18 cellular contexts compared by ENCODE assay signal in genomic region chr14:56273949-56274348, GRCh38.
DNase-seq lines count a peak whose midpoint lies in the region; ATAC-seq, FAIRE-seq and TF ChIP-seq lines count a peak whose summit lies in the region.
"Had no signal": no experiment of that assay in that cellular context is flagged by ENCODE, and none has a peak within 500 bp of the region (broad histone marks: within the 10 kb centered on the region; RNA-seq: fewer than 3 reads in every experiment).

No MANE protein-coding gene starts in this region.

- no peak overlapping the region for H3K27ac Mint-ChIP-seq in activated naive CD4-positive, alpha-beta T cell treated with anti-CD3 and anti-CD28 coated beads, Interleukin-2, amount 10 ng/mL, durations not matched to agents 7 days and 5 days
- H3K27ac Mint-ChIP-seq: CD4-positive, alpha-beta memory T cell; IgD-negative memory B cell had no signal

- CTCF ChIA-PET in activated naive CD4-positive, alpha-beta T cell treated with anti-CD3 and anti-CD28 coated beads, Interleukin-2, amount 10 ng/mL, durations not matched to agents 7 days and 5 days (lab: Charles Lee): no interaction called here

- H3K9me3 Mint-ChIP-seq in activated naive CD4-positive, alpha-beta T cell treated with anti-CD3 and anti-CD28 coated beads, Interleukin-2, amount 10 ng/mL, durations not matched to agents 7 days and 5 days: no peaks in the 10 kb centered on the region
- H3K9me3 Mint-ChIP-seq: CD4-positive, alpha-beta memory T cell; IgD-negative memory B cell had no signal

- no peaks in the 10 kb centered on the region for H3K4me1 Mint-ChIP-seq in activated naive CD4-positive, alpha-beta T cell treated with anti-CD3 and anti-CD28 coated beads, Interleukin-2, amount 10 ng/mL, durations not matched to agents 7 days and 5 days
- H3K4me1 Mint-ChIP-seq: CD4-positive, alpha-beta memory T cell; IgD-negative memory B cell had no signal

- no peaks in the 10 kb centered on the region for H3K9me3 ChIP-seq in right cardiac atrium (ENCODE audit: control insufficient read depth, low read length)

- H3K27ac ChIP-seq in right cardiac atrium (ENCODE audit: low read length): no peak overlapping the region

- H3K4me1 ChIP-seq in right cardiac atrium (ENCODE audit: control insufficient read depth, insufficient read depth, low read length): no peaks in the 10 kb centered on the region

- H3K4me3 Mint-ChIP-seq in activated naive CD4-positive, alpha-beta T cell treated with anti-CD3 and anti-CD28 coated beads, Interleukin-2, amount 10 ng/mL, durations not matched to agents 7 days and 5 days: no peak overlapping the region
- H3K4me3 Mint-ChIP-seq: CD4-positive, alpha-beta memory T cell; IgD-negative memory B cell had no signal

- no peaks in the 10 kb centered on the region for H3K36me3 Mint-ChIP-seq in activated naive CD4-positive, alpha-beta T cell treated with anti-CD3 and anti-CD28 coated beads, Interleukin-2, amount 10 ng/mL, durations not matched to agents 7 days and 5 days

- no peak for TF ChIP-seq CTCF in cardiac fibroblast (IDR thresholded peaks at IDR 0.05; ENCODE audit: low read depth, low read length)

- intact Hi-C loops in Right ventricle myocardium superior (cut with DNase I): no loop called here
- intact Hi-C loops in cardiac septum (cut with DNase I): no loop called here
- intact Hi-C loops in right cardiac atrium (cut with DNase I): no loop called here

- no peaks in the 10 kb centered on the region for H3K27me3 Mint-ChIP-seq in activated naive CD4-positive, alpha-beta T cell treated with anti-CD3 and anti-CD28 coated beads, Interleukin-2, amount 10 ng/mL, durations not matched to agents 7 days and 5 days
- H3K27me3 Mint-ChIP-seq: CD4-positive, alpha-beta memory T cell; IgD-negative memory B cell had no signal

- DNase-seq in Right ventricle myocardium superior: no peak
- no peak for DNase-seq in cardiac septum (ENCODE audit: low spot score)
- peak; percentile 14 to 65 for DNase-seq in cardiac fibroblast (ENCODE audit: low read depth in 2 of 2)
- no peak for DNase-seq in right cardiac atrium
- no peak for DNase-seq in urothelium cell line (ENCODE audit: low spot score)
- DNase-seq in activated naive CD4-positive, alpha-beta T cell treated with anti-CD3 and anti-CD28 coated beads, Interleukin-2, amount 10 ng/mL, durations not matched to agents 7 days and 5 days: no peak
- DNase-seq: CD4-positive, alpha-beta memory T cell; DND-41; GF-D8; H7; NCI-H1436; NCI-H2029 treated with DMSO at 0.1 percent for 48 hours; NCI-H526; NK-92 treated with Interleukin-12 subunit alpha and Interleukin-12 subunit beta, amount 100 ng/mL, for 24 hours; OCI-M1 had no signal

- H3K4me3 ChIP-seq in cardiac fibroblast (replicated peaks in 1 of 2; ENCODE audit: low read depth in 2 of 2, low read length in 2 of 2) (no peak overlapping the region), right cardiac atrium (ENCODE audit: low read length) (no peak overlapping the region)

- ATAC-seq in Right ventricle myocardium superior (ENCODE audit: poor library complexity): peak; percentile 41
- ATAC-seq in right cardiac atrium: peak; percentile 61 to 63
- ATAC-seq in GM21381 (IDR thresholded peaks at IDR 0.05; ENCODE audit: unreplicated experiment): no peak
- ATAC-seq in HG02588 (IDR thresholded peaks at IDR 0.05; ENCODE audit: unreplicated experiment): no peak

- H3K27me3 ChIP-seq in right cardiac atrium (ENCODE audit: control insufficient read depth, insufficient read depth): no peaks in the 10 kb centered on the region

- FAIRE-seq in urothelium cell line (lab: Jason Lieb, UNC): peak; percentile 70

- WGBS in right cardiac atrium: 69% methylated on average over 6 of the region's 6 CpGs

Comparison
In these comparisons a context has a peak if more than half of its experiments do, and no peak if none do; other contexts are left out.
1. ATAC-seq: peak in Right ventricle myocardium superior (single experiment) and right cardiac atrium (2 of 2); none in GM21381 (single experiment) and HG02588 (single experiment).
2. DNase-seq: peak in cardiac fibroblast (2 of 2); none in Right ventricle myocardium superior (single experiment), cardiac septum (single experiment), right cardiac atrium (0 of 3), urothelium cell line (single experiment) and activated naive CD4-positive, alpha-beta T cell treated with anti-CD3 and anti-CD28 coated beads, Interleukin-2, amount 10 ng/mL, durations not matched to agents 7 days and 5 days (single experiment).